In the genomic region with DNA sequence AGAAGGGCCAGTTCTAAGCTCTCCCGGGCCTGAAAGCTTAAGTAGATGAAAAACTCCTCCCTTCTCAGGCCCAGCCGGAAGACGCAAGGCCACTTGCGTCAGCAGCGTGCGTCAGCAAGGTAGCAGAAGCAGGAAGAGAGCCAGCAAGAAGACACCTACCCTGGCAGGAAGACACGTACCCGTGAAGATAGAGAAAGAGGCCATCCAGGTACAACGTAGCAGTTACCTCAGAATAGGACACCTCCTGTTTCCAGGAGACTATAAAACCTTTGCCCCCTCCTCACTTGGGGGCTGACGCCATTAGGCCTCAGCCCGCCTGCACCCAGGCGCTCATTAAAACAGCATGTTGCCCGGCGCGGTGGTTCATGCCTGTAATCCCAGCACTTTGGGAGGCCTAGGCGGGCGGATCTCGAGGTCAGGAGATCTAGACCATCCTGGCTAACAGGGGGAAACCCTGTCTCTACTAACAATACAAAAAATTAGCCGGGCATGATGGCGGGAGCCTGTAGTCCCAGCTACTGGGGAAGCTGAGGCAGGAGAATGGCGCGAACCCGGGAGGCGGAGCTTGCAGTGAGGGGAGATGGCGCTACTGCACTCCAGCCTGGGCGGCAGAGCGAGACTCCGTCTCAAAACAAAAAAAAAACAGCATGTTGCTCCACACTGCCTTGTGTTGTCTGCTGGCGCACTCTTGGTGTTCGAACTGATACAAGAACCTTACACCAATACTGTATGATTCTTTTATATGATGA, we compare ENCODE assay signal across 20 cellular contexts.
DNase-seq lines count a peak whose midpoint lies in the region; ATAC-seq lines count a peak whose summit lies in the region.
"Had no signal": no experiment of that assay in that cellular context is flagged by ENCODE, and none has a peak within 500 bp of the region (broad histone marks: within the 10 kb centered on the region; RNA-seq: fewer than 3 reads in every experiment).

No MANE protein-coding gene starts in this region.

- peaks cover 0 to 1% of the 10 kb centered on the region in 2 donors for H3K36me3 Mint-ChIP-seq in activated T-cell treated with anti-CD3 and anti-CD28 coated beads, Interleukin-2, amount 50 U/mL, for 72 hours (ENCODE audit: insufficient read depth in 2 of 2)
- H3K36me3 Mint-ChIP-seq in natural killer cell treated with Interleukin-12 subunit alpha and Interleukin-12 subunit beta and Interleukin-15 and Interleukin-18, amount 100 ng/mL, for 72 hours, result no peaks in the 10 kb centered on the region

- H3K4me3 ChIP-seq in neuronal stem cell (ENCODE audit: low read length in 2 of 2), result no peak overlapping the region
- H3K4me3 ChIP-seq: HAP-1, SJSA1 had no signal

- no peaks in the 10 kb centered on the region for H3K27me3 Mint-ChIP-seq in activated T-cell treated with anti-CD3 and anti-CD28 coated beads, Interleukin-2, amount 50 U/mL, for 72 hours (ENCODE audit: low read depth)
- H3K27me3 Mint-ChIP-seq in natural killer cell treated with Interleukin-12 subunit alpha and Interleukin-12 subunit beta and Interleukin-15 and Interleukin-18, amount 100 ng/mL, for 72 hours, result no peaks in the 10 kb centered on the region

- no peak overlapping the region for H4K91ac ChIP-seq in neuronal stem cell (ENCODE audit: low read depth, low read length, poor library complexity)

- in situ Hi-C loops in SK-MEL-5 (cut with HindIII; ENCODE audit: low pct_unique_long_range_greater_than_20kb, low sequenced_read_pairs), result no loop called here

- H3K79me1 ChIP-seq in neuronal stem cell (ENCODE audit: low read depth, low read length), result no peaks in the 10 kb centered on the region

- no peak overlapping the region for H2BK12ac ChIP-seq in neuronal stem cell (ENCODE audit: low read length)

- H2BK15ac ChIP-seq in neuronal stem cell (ENCODE audit: low read length), result no peak overlapping the region

- H3K4me2 ChIP-seq in neuronal stem cell (ENCODE audit: insufficient read depth, low read length, poor library complexity, severe bottlenecking), result no peak overlapping the region

- H3K4ac ChIP-seq in neuronal stem cell (ENCODE audit: low read length), result no peak overlapping the region

- H2BK5ac ChIP-seq in neuronal stem cell (ENCODE audit: low read length), result no peak overlapping the region

- H3K36me3 ChIP-seq in neuronal stem cell (replicated peaks in 1 of 2; ENCODE audit: control insufficient read depth in 2 of 2, insufficient read depth in 2 of 2, low read length in 2 of 2), result no peaks in the 10 kb centered on the region
- H3K36me3 ChIP-seq: HAP-1, SJSA1 had no signal

- no peak overlapping the region for H3K27ac ChIP-seq in neuronal stem cell (replicated peaks; ENCODE audit: low read length)
- H3K27ac ChIP-seq: SJSA1 had no signal

- H3K9me3 Mint-ChIP-seq in activated T-cell treated with anti-CD3 and anti-CD28 coated beads, Interleukin-2, amount 50 U/mL, for 72 hours, result peaks cover 2 to 5% of the 10 kb centered on the region in 2 donors
- H3K9me3 Mint-ChIP-seq in natural killer cell treated with Interleukin-12 subunit alpha and Interleukin-12 subunit beta and Interleukin-15 and Interleukin-18, amount 100 ng/mL, for 72 hours, result peaks cover 9% of the 10 kb centered on the region

- H4K8ac ChIP-seq in neuronal stem cell (ENCODE audit: low read depth, low read length), result no peak overlapping the region

- WGBS in neuronal stem cell (ENCODE audit: extremely low coverage in 2 of 2, insufficient read length in 2 of 2, insufficient replicate concordance in 1 of 2), 2 donors, result no CpG with 5 or more reads among the region's 30 CpGs

- no peak overlapping the region for H3K27ac Mint-ChIP-seq in activated T-cell treated with anti-CD3 and anti-CD28 coated beads, Interleukin-2, amount 50 U/mL, for 72 hours
- no peak overlapping the region for H3K27ac Mint-ChIP-seq in natural killer cell treated with Interleukin-12 subunit alpha and Interleukin-12 subunit beta and Interleukin-15 and Interleukin-18, amount 100 ng/mL, for 72 hours
- H3K27ac Mint-ChIP-seq: T-helper 2 cell treated with Interferon-gamma antibody and Interleukin-4, amounts not matched to agents 5 μg/mL and 100 μg/mL, for 36 hours had no signal

- H3K4me1 ChIP-seq in neuronal stem cell (ENCODE audit: control insufficient read depth in 2 of 2, insufficient read depth in 1 of 2, low read depth in 1 of 2, low read length in 2 of 2), result no peaks in the 10 kb centered on the region
- H3K4me1 ChIP-seq: HAP-1, SJSA1 had no signal

- no peak overlapping the region for H3K9ac ChIP-seq in neuronal stem cell (ENCODE audit: low read depth, low read length, poor library complexity)

- H2BK120ac ChIP-seq in neuronal stem cell (ENCODE audit: low read depth, low read length), result no peak overlapping the region

- H2AK5ac ChIP-seq in neuronal stem cell (ENCODE audit: low read depth, low read length), result no peak overlapping the region

- DNase-seq in H4 (ENCODE audit: low spot score) (peak; percentile 89), NCI-H146 (lab: John Stamatoyannopoulos, UW) (peak; percentile 87), SK-MEL-5 (ENCODE audit: low read depth, low spot score) (peak; percentile 91), neuronal stem cell (ENCODE audit: low spot score) (no peak), NCI-H2081 treated with DMSO at 0.1 percent for 48 hours (lab: John Stamatoyannopoulos, UW) (no peak)
- no peak for DNase-seq in activated T-cell treated with anti-CD3 and anti-CD28 coated beads, Interleukin-2, amount 50 U/mL, for 72 hours
- DNase-seq in natural killer cell treated with Interleukin-12 subunit alpha and Interleukin-12 subunit beta and Interleukin-15 and Interleukin-18, amount 100 ng/mL, for 72 hours (ENCODE audit: low spot score), result no peak
- DNase-seq: ACHN, C1 segment of cervical spinal cord, DMS79, KG1, NCI-H1417 treated with DMSO at 0.1 percent for 48 hours, NCI-H2029, NCI-H2171 treated with DMSO at 0.1 percent for 48 hours, NCI-H510A, NCI-H748 treated with DMSO at 0.1 percent for 48 hours had no signal

- no peak overlapping the region for H3K14ac ChIP-seq in neuronal stem cell (ENCODE audit: low read length)

- peaks cover 6% of the 10 kb centered on the region for H3K4me1 Mint-ChIP-seq in activated T-cell treated with anti-CD3 and anti-CD28 coated beads, Interleukin-2, amount 50 U/mL, for 72 hours (ENCODE audit: low read depth)
- no peaks in the 10 kb centered on the region for H3K4me1 Mint-ChIP-seq in natural killer cell treated with Interleukin-12 subunit alpha and Interleukin-12 subunit beta and Interleukin-15 and Interleukin-18, amount 100 ng/mL, for 72 hours (ENCODE audit: low read depth in 2 of 2)

- H3K9me3 ChIP-seq in neuronal stem cell (replicated peaks in 1 of 2; ENCODE audit: control insufficient read depth in 2 of 2, insufficient read depth in 1 of 2, low read depth in 1 of 2, low read length in 2 of 2), result no peaks in the 10 kb centered on the region
- H3K9me3 ChIP-seq: HAP-1, SJSA1 had no signal

- H3K23ac ChIP-seq in neuronal stem cell (ENCODE audit: low read depth, low read length, poor library complexity), result no peak overlapping the region

- H3K4me3 Mint-ChIP-seq in activated T-cell treated with anti-CD3 and anti-CD28 coated beads, Interleukin-2, amount 50 U/mL, for 72 hours, result no peak overlapping the region
- no peak overlapping the region for H3K4me3 Mint-ChIP-seq in natural killer cell treated with Interleukin-12 subunit alpha and Interleukin-12 subunit beta and Interleukin-15 and Interleukin-18, amount 100 ng/mL, for 72 hours
- H3K4me3 Mint-ChIP-seq: T-helper 2 cell treated with Interferon-gamma antibody and Interleukin-4, amounts not matched to agents 5 μg/mL and 100 μg/mL, for 36 hours had no signal

- no peaks in the 10 kb centered on the region for H3K27me3 ChIP-seq in neuronal stem cell (ENCODE audit: control insufficient read depth in 3 of 3, insufficient read depth in 3 of 3, low read depth in 1 of 3, low read length in 3 of 3)
- H3K27me3 ChIP-seq: SJSA1 had no signal

- H3K18ac ChIP-seq in neuronal stem cell (ENCODE audit: low read length), result peak overlapping the region; percentile 48

- no peak overlapping the region for H2AFZ ChIP-seq in neuronal stem cell (ENCODE audit: low read length)

- ATAC-seq in activated T-cell treated with anti-CD3 and anti-CD28 coated beads, Interleukin-2, amount 50 U/mL, for 72 hours (replicated peaks in 1 of 2), result no peak
- no peak for ATAC-seq in natural killer cell treated with Interleukin-12 subunit alpha and Interleukin-12 subunit beta and Interleukin-15 and Interleukin-18, amount 100 ng/mL, for 72 hours
- no peak for ATAC-seq in HG02981 (IDR thresholded peaks at IDR 0.05; ENCODE audit: unreplicated experiment)

Comparison
In these comparisons a context has a peak if more than half of its experiments do, and no peak if none do; other contexts are left out.
1. DNase-seq: peak in H4 (single experiment), NCI-H146 (single experiment) and SK-MEL-5 (single experiment); none in neuronal stem cell (single experiment), activated T-cell treated with anti-CD3 and anti-CD28 coated beads, Interleukin-2, amount 50 U/mL, for 72 hours (0 of 2), natural killer cell treated with Interleukin-12 subunit alpha and Interleukin-12 subunit beta and Interleukin-15 and Interleukin-18, amount 100 ng/mL, for 72 hours (single experiment) and NCI-H2081 treated with DMSO at 0.1 percent for 48 hours (single experiment).